29 cellular contexts compared by ENCODE assay signal in genomic region chr7:83918142-83918541, GRCh38.
"Had no signal": no experiment of that assay in that cellular context is flagged by ENCODE, and none has a peak within 500 bp of the region (broad histone marks: within the 10 kb centered on the region; RNA-seq: fewer than 3 reads in every experiment).

No MANE protein-coding gene starts in this region.

- H3K9me3 ChIP-seq: adrenal gland, body of pancreas, esophagus muscularis mucosa, gastrocnemius medialis had no signal

- H3K4me1 ChIP-seq: adrenal gland, body of pancreas, esophagus muscularis mucosa, foreskin keratinocyte, gastrocnemius medialis had no signal

- ATAC-seq: activated CD4-positive, alpha-beta T cell treated with anti-CD3 and anti-CD28 coated beads for 36 hours; activated CD8-positive, alpha-beta T cell treated with anti-CD3 and anti-CD28 coated beads for 36 hours; activated T-cell treated with anti-CD3 and anti-CD28 coated beads, Interleukin-2, amount 50 U/mL, for 4 hours; activated T-helper 17 cell treated with anti-CD3 and anti-CD28 coated beads, Interleukin-2, amount 50 U/mL, for 72 hours; body of pancreas; effector memory CD8-positive, alpha-beta T cell; foreskin keratinocyte; gastrocnemius medialis had no signal

- H3K36me3 Mint-ChIP-seq: activated naive CD8-positive, alpha-beta T cell had no signal

- H3K4me3 ChIP-seq: adrenal gland, body of pancreas, esophagus muscularis mucosa, gastrocnemius medialis had no signal

- H3K27me3 ChIP-seq: adrenal gland, body of pancreas, esophagus muscularis mucosa, foreskin keratinocyte, gastrocnemius medialis had no signal

- H3K36me3 ChIP-seq: adrenal gland, esophagus muscularis mucosa, gastrocnemius medialis had no signal

- H3K9me3 Mint-ChIP-seq: activated CD4-positive, alpha-beta T cell treated with anti-CD3 and anti-CD28 coated beads, Interleukin-2, amount 10 ng/mL, durations not matched to agents 7 days and 5 days; activated CD8-positive, alpha-beta T cell treated with anti-CD3 and anti-CD28 coated beads for 36 hours had no signal

- H3K27me3 Mint-ChIP-seq: activated CD4-positive, alpha-beta T cell treated with anti-CD3 and anti-CD28 coated beads for 36 hours; activated CD4-positive, alpha-beta T cell treated with anti-CD3 and anti-CD28 coated beads, Interleukin-2, amount 10 ng/mL, durations not matched to agents 7 days and 5 days; activated T-helper 17 cell treated with anti-CD3 and anti-CD28 coated beads, Interleukin-2, amount 50 U/mL, for 72 hours; effector memory CD8-positive, alpha-beta T cell had no signal

- DNase-seq: activated CD4-positive, alpha-beta T cell treated with anti-CD3 and anti-CD28 coated beads for 36 hours; activated CD4-positive, alpha-beta T cell treated with anti-CD3 and anti-CD28 coated beads, Interleukin-2, amount 10 ng/mL, durations not matched to agents 7 days and 5 days; activated CD4-positive, alpha-beta T cell treated with anti-CD3 and anti-CD28 coated beads, Interleukin-2, amount 50 U/mL, for 48 hours; activated CD4-positive, CD25-positive, alpha-beta regulatory T cell; activated CD4-positive, CD25-positive, alpha-beta regulatory T cell treated with anti-CD3 and anti-CD28 coated beads, Interleukin-2, amount 50 U/mL, for 72 hours; activated CD8-positive, alpha-beta memory T cell treated with anti-CD3 and anti-CD28 coated beads for 24 hours; activated CD8-positive, alpha-beta T cell treated with anti-CD3 and anti-CD28 coated beads for 36 hours; activated effector memory CD4-positive, alpha-beta T cell treated with Interleukin-2 at 50 U/mL for 16 hours; activated gamma-delta T cell treated with Interleukin-2 at 50 U/mL for 16 hours; activated naive CD4-positive, alpha-beta T cell treated with anti-CD3 and anti-CD28 coated beads, Interleukin-2, amount 50 U/mL, for 16 hours; activated naive CD4-positive, alpha-beta T cell treated with Interleukin-2 at 50 U/mL for 16 hours; activated T-cell treated with anti-CD3 and anti-CD28 coated beads, Interleukin-2, amount 50 U/mL, for 4 hours; adrenal gland; amygdala; aorta; body of pancreas; caudate nucleus; cortex of kidney; dermis blood vessel endothelial cell; effector CD4-positive, alpha-beta T cell; effector memory CD8-positive, alpha-beta T cell; erythroblast; foreskin keratinocyte; gastrocnemius medialis; hippocampal formation; T-helper 2 cell had no signal

- H3K4me1 Mint-ChIP-seq: activated CD4-positive, alpha-beta T cell treated with anti-CD3 and anti-CD28 coated beads for 36 hours; activated CD4-positive, alpha-beta T cell treated with anti-CD3 and anti-CD28 coated beads, Interleukin-2, amount 10 ng/mL, durations not matched to agents 7 days and 5 days; activated T-helper 17 cell treated with anti-CD3 and anti-CD28 coated beads, Interleukin-2, amount 50 U/mL, for 72 hours had no signal

- H3K4me3 Mint-ChIP-seq: activated CD4-positive, alpha-beta T cell treated with anti-CD3 and anti-CD28 coated beads for 36 hours; activated CD4-positive, alpha-beta T cell treated with anti-CD3 and anti-CD28 coated beads, Interleukin-2, amount 10 ng/mL, durations not matched to agents 7 days and 5 days; activated CD8-positive, alpha-beta T cell treated with anti-CD3 and anti-CD28 coated beads for 36 hours; activated naive CD8-positive, alpha-beta T cell; activated T-cell treated with anti-CD3 and anti-CD28 coated beads, Interleukin-2, amount 50 U/mL, for 4 hours; activated T-helper 17 cell treated with anti-CD3 and anti-CD28 coated beads, Interleukin-2, amount 50 U/mL, for 72 hours; effector memory CD8-positive, alpha-beta T cell had no signal

- H3K27ac Mint-ChIP-seq: activated CD4-positive, alpha-beta T cell treated with anti-CD3 and anti-CD28 coated beads for 36 hours; activated CD4-positive, alpha-beta T cell treated with anti-CD3 and anti-CD28 coated beads, Interleukin-2, amount 10 ng/mL, durations not matched to agents 7 days and 5 days; activated CD8-positive, alpha-beta T cell treated with anti-CD3 and anti-CD28 coated beads for 36 hours; activated naive CD8-positive, alpha-beta T cell; activated T-helper 17 cell treated with anti-CD3 and anti-CD28 coated beads, Interleukin-2, amount 50 U/mL, for 72 hours; effector memory CD8-positive, alpha-beta T cell had no signal

- H3K27ac ChIP-seq: adrenal gland, body of pancreas, esophagus muscularis mucosa, foreskin keratinocyte, gastrocnemius medialis had no signal
